In the genomic region with DNA sequence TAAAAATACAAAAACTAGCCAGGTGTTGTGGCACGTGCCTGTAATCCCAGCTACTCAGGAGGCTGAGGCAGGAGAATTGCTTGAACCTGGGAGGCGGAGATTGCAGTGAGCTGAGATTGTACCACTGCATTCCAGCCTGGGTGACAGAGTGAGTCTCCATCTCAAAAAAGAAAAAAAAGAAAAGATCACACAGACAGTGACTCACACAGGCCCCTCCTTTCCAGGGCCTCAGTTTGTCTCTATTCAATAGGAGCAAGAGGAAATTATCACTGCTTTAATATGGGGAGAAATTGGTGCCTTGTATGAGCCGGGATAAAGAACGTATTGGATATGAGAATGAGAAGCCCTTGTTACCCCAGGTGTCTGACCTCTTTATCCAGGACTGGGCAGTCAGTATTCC, we compare ENCODE assay signal across 11 cellular contexts. TPM values are rescaled to one million over a fixed set of nuclear protein-coding genes. Genes with fewer than 3 reads are reported as not detected.
"Had no signal": no experiment of that assay in that cellular context is flagged by ENCODE, and none has a peak within 500 bp of the region (broad histone marks: within the 10 kb centered on the region; RNA-seq: fewer than 3 reads in every experiment).

No MANE protein-coding gene starts in this region.

RNA-seq across cellular contexts. Expression of gene TRIM6, which starts 6.4 kb away (rescaled TPM):
- total RNA-seq: SJCRH30 had no signal

RNA-seq across cellular contexts. Expression of gene TRIM34, which starts 22.0 kb away (rescaled TPM):
- total RNA-seq: SJCRH30 had no signal

RNA-seq across cellular contexts. Expression of gene OR52B6, which starts 22.1 kb away (rescaled TPM):
- total RNA-seq: activated CD8-positive, alpha-beta T cell treated with anti-CD3 and anti-CD28 coated beads for 36 hours; activated naive CD8-positive, alpha-beta T cell treated with anti-CD3 and anti-CD28 coated beads for 36 hours; activated T-cell treated with anti-CD3 and anti-CD28 coated beads, Interleukin-2, amount 50 U/mL, for 72 hours; activated T-helper 2 cell treated with anti-CD3 and anti-CD28 coated beads, Interferon-gamma antibody, Interleukin-2, Interleukin-4, amounts not matched to agents 10 μg/mL and 5 μg/mL and 100 μg/mL, durations not matched to agents 14 hours and 24 hours and 36 hours; cardiac muscle cell; Peyer's patch; Right ventricle myocardium superior; SJCRH30; T-helper 2 cell treated with Interferon-gamma antibody and Interleukin-4, amounts not matched to agents 100 ng/mL and 5 ng/mL, for 36 hours had no signal
- polyA plus RNA-seq: adipose tissue, cardiac muscle cell, SK-N-SH had no signal

RNA-seq across cellular contexts. Expression of gene OR52H1, which starts 54.5 kb away (rescaled TPM):
- total RNA-seq: activated CD8-positive, alpha-beta T cell treated with anti-CD3 and anti-CD28 coated beads for 36 hours; activated naive CD8-positive, alpha-beta T cell treated with anti-CD3 and anti-CD28 coated beads for 36 hours; activated T-cell treated with anti-CD3 and anti-CD28 coated beads, Interleukin-2, amount 50 U/mL, for 72 hours; activated T-helper 2 cell treated with anti-CD3 and anti-CD28 coated beads, Interferon-gamma antibody, Interleukin-2, Interleukin-4, amounts not matched to agents 10 μg/mL and 5 μg/mL and 100 μg/mL, durations not matched to agents 14 hours and 24 hours and 36 hours; Peyer's patch; Right ventricle myocardium superior; SJCRH30; T-helper 2 cell treated with Interferon-gamma antibody and Interleukin-4, amounts not matched to agents 100 ng/mL and 5 ng/mL, for 36 hours had no signal
- polyA plus RNA-seq: adipose tissue, SK-N-SH had no signal
